ENCODE assay signal across 24 cellular contexts in the genomic region with DNA sequence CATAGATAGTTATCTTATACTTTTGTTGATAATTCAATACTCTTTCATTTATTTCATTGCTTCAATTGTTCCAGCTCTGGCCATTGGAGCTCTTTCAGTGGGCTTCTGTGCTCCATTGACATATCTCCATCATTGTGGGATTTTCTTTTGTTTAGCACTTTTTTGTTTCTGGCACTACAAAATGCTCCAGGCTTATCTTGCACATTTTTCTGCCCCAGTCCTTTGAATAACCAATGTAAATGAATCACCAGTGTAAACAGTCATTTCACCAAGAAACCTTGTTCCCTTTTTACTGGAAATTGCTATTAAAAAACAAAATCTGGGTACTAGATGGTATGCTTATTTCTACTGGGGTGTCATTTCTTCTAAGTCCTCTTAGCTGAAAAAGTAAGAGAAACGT.
"Had no signal": no experiment of that assay in that cellular context is flagged by ENCODE, and none has a peak within 500 bp of the region (broad histone marks: within the 10 kb centered on the region; RNA-seq: fewer than 3 reads in every experiment).

No MANE protein-coding gene starts in this region.

- H3K27me3 Mint-ChIP-seq: activated CD4-positive, alpha-beta memory T cell treated with anti-CD3 and anti-CD28 coated beads for 36 hours; activated CD4-positive, alpha-beta T cell treated with anti-CD3 and anti-CD28 coated beads, Interleukin-2, amount 10 ng/mL, durations not matched to agents 24 days and 14 days; activated T-cell treated with anti-CD3 and anti-CD28 coated beads, Interleukin-2, amount 50 U/mL, for 24 hours; T-helper 17 cell had no signal

- ATAC-seq: body of pancreas, left colon, right lobe of liver, T-helper 17 cell had no signal

- H3K4me3 Mint-ChIP-seq: activated CD4-positive, alpha-beta memory T cell treated with anti-CD3 and anti-CD28 coated beads for 36 hours; activated CD4-positive, alpha-beta T cell treated with anti-CD3 and anti-CD28 coated beads, Interleukin-2, amount 10 ng/mL, durations not matched to agents 24 days and 14 days; activated T-cell treated with anti-CD3 and anti-CD28 coated beads, Interleukin-2, amount 50 U/mL, for 24 hours; nephron; T-helper 17 cell had no signal

- H3K27ac ChIP-seq: body of pancreas, epithelial cell of prostate, esophagus squamous epithelium, neutrophil, right lobe of liver, thoracic aorta had no signal

- H3K27ac Mint-ChIP-seq: activated CD4-positive, alpha-beta memory T cell treated with anti-CD3 and anti-CD28 coated beads for 36 hours; activated CD4-positive, alpha-beta T cell treated with anti-CD3 and anti-CD28 coated beads, Interleukin-2, amount 10 ng/mL, durations not matched to agents 24 days and 14 days; activated T-cell treated with anti-CD3 and anti-CD28 coated beads, Interleukin-2, amount 50 U/mL, for 24 hours; T-helper 17 cell had no signal

- H3K9me3 Mint-ChIP-seq: activated CD4-positive, alpha-beta T cell treated with anti-CD3 and anti-CD28 coated beads, Interleukin-2, amount 10 ng/mL, durations not matched to agents 24 days and 14 days had no signal

- H3K4me3 ChIP-seq: body of pancreas, esophagus squamous epithelium, right lobe of liver, thoracic aorta had no signal

- H3K4me1 Mint-ChIP-seq: activated CD4-positive, alpha-beta T cell treated with anti-CD3 and anti-CD28 coated beads, Interleukin-2, amount 10 ng/mL, durations not matched to agents 24 days and 14 days; nephron; T-helper 17 cell had no signal

- H3K36me3 Mint-ChIP-seq: activated CD4-positive, alpha-beta memory T cell treated with anti-CD3 and anti-CD28 coated beads for 36 hours had no signal

- H3K36me3 ChIP-seq: esophagus squamous epithelium, neutrophil, right lobe of liver, thoracic aorta had no signal

- H3K4me1 ChIP-seq: body of pancreas, esophagus squamous epithelium, right lobe of liver had no signal

- DNase-seq: activated CD4-positive, alpha-beta memory T cell treated with anti-CD3 and anti-CD28 coated beads for 36 hours; activated CD4-positive, alpha-beta T cell treated with anti-CD3 and anti-CD28 coated beads, Interleukin-2, amount 10 ng/mL, durations not matched to agents 24 days and 14 days; activated CD4-positive, CD25-positive, alpha-beta regulatory T cell treated with anti-CD3 and anti-CD28 coated beads, Interleukin-2, amount 50 U/mL, for 72 hours; activated CD8-positive, alpha-beta memory T cell treated with anti-CD3 and anti-CD28 coated beads, Interleukin-2, amount 50 U/mL, for 4 hours; activated gamma-delta T cell treated with Interleukin-2 at 50 U/mL for 16 hours; activated naive CD4-positive, alpha-beta T cell treated with anti-CD3 and anti-CD28 coated beads, Interleukin-2, amount 50 U/mL, for 16 hours; activated T-cell treated with anti-CD3 and anti-CD28 coated beads, Interleukin-2, amount 50 U/mL, for 24 hours; body of pancreas; esophagus squamous epithelium; head of caudate nucleus; hippocampal formation; kidney; left colon; mammary epithelial cell; right lobe of liver; stimulated activated CD4-positive, alpha-beta T cell treated with anti-CD3 and anti-CD28 coated beads, Interleukin-2, amount 100 ng/mL, for 48 hours; stimulated activated naive CD4-positive, alpha-beta T cell treated with Interleukin-2 at 50 U/mL for 16 hours; T-helper 17 cell; T1000; trophoblast cell had no signal

- H3K27me3 ChIP-seq: body of pancreas, esophagus squamous epithelium, neutrophil, right lobe of liver had no signal

- H3K9me3 ChIP-seq: neutrophil had no signal
